ENCODE assay signal across 1 cellular context in genomic region chr2:174749793-174750192, GRCh38.
TF ChIP-seq lines count a peak whose summit lies in the region.

No MANE protein-coding gene starts in this region.

TF ChIP-seq in H1, 55 proteins besides CTCF, POLR2A, EP300 and RAD21:
- TF ChIP-seq GABPA (IDR thresholded peaks at IDR 0.05; ENCODE audit: borderline replicate concordance, insufficient read depth, low read length): no peak
- no peak for TF ChIP-seq TAF7 (optimal IDR thresholded peaks at IDR 0.05; ENCODE audit: borderline replicate concordance, low read depth, low read length)
- no peak for TF ChIP-seq NANOG (IDR thresholded peaks at IDR 0.05; ENCODE audit: insufficient read depth, low read depth, low read length, poor library complexity, severe bottlenecking)
- TF ChIP-seq CHD2 (IDR thresholded peaks at IDR 0.05; ENCODE audit: low read length): no peak
- no peak for TF ChIP-seq SP4 (IDR thresholded peaks at IDR 0.05; ENCODE audit: low read length)
- TF ChIP-seq SIX5 (IDR thresholded peaks at IDR 0.05; ENCODE audit: low read depth, low read length): no peak
- TF ChIP-seq EGR1 (IDR thresholded peaks at IDR 0.05; ENCODE audit: borderline replicate concordance, low read depth, low read length): no peak
- TF ChIP-seq GTF2F1 (IDR thresholded peaks at IDR 0.05; ENCODE audit: borderline replicate concordance, low read depth, low read length): no peak
- TF ChIP-seq JUND (IDR thresholded peaks at IDR 0.05; ENCODE audit: low read length): no peak
- no peak for TF ChIP-seq CREB1 (IDR thresholded peaks at IDR 0.05)
- TF ChIP-seq ASH2L (IDR thresholded peaks at IDR 0.05; ENCODE audit: low read length): no peak
- TF ChIP-seq MAFK (IDR thresholded peaks at IDR 0.05; ENCODE audit: low read depth, low read length): no peak
- no peak for TF ChIP-seq SAP30 (IDR thresholded peaks at IDR 0.05; ENCODE audit: insufficient read depth, insufficient replicate concordance, low read length)
- no peak for TF ChIP-seq KDM4A (IDR thresholded peaks at IDR 0.05; ENCODE audit: low read depth, low read length, severe bottlenecking)
- TF ChIP-seq BRCA1 (IDR thresholded peaks at IDR 0.05; ENCODE audit: low read depth, low read length): no peak
- TF ChIP-seq E2F6 (IDR thresholded peaks at IDR 0.05): no peak
- no peak for TF ChIP-seq HDAC2 (IDR thresholded peaks at IDR 0.05; ENCODE audit: borderline replicate concordance in 1 of 2, low read depth in 2 of 2, low read length in 2 of 2)
